8 cellular contexts compared by ENCODE assay signal in the genomic region with DNA sequence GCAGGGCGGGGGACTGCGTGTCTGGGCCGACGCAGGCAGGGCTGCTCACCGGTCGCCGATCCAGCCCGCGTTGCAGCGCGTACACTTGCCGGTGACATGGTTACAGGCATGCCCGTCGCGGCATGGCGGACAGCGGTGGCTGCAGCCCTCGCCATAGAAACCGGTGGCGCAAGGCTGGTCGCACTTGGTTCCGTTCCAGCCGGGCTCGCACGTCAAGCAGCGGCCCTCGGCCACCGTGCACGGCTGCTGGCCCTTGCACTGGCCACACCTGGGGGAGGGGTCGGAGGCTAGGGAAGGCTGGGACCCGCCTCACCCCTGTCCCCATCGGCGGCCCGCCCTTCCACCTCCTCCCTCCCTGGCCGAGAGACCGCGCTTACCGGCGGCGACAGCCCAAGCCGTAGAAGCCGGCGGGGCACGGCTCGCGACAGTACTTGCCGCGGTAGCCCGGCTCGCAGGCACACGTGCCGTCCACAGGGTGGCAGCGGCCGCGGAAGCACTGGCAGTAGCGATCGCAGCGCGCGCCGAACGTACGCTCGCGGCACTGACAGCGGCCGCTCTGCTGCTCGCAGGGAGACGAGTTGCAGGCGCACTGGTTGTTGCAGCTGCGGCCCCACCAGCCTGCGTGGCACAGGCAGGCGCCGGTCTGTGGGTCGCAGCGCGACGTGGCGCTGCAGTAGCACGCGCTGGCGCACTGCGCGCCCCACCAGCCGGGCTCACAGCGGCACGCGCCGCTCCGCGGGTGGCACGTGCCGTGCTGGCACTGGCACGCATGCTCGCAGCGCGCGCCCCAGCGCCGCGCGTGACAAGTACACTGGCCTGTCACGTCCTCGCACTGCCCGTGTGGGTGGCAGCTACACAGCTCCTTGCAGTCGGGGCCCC. TPM values are rescaled to one million over a fixed set of nuclear protein-coding genes. Genes with fewer than 3 reads are reported as not detected.
DNase-seq lines count a peak whose midpoint lies in the region; ATAC-seq and TF ChIP-seq lines count a peak whose summit lies in the region.

No MANE protein-coding gene starts in this region.

- in situ Hi-C loops in ACHN (cut with HindIII; ENCODE audit: low pct_ligation_motif_present, low pct_unique_long_range_greater_than_20kb, low sequenced_read_pairs): no loop called here

- H3K9me3 ChIP-seq in tibial nerve (no peaks in the 10 kb centered on the region), MG63 (no peaks in the 10 kb centered on the region)

- H3K4me1 Mint-ChIP-seq in activated CD4-positive, alpha-beta T cell treated with anti-CD3 and anti-CD28 coated beads, Interleukin-2, amount 10 ng/mL, durations not matched to agents 24 days and 14 days: peaks cover 9% of the 10 kb centered on the region
- H3K4me1 Mint-ChIP-seq in effector memory CD8-positive, alpha-beta T cell (ENCODE audit: low read depth in 2 of 2): peaks cover 5 to 14% of the 10 kb centered on the region in 2 donors
- H3K4me1 Mint-ChIP-seq in natural killer cell: peaks cover 5 to 41% of the 10 kb centered on the region in 2 donors

- H3K36me3 ChIP-seq in tibial nerve: peaks cover 0 to 37% (median 0%) of the 10 kb centered on the region in 3 donors
- peaks cover 40% of the 10 kb centered on the region for H3K36me3 ChIP-seq in MG63

- H3K27me3 ChIP-seq in tibial nerve (no peaks in the 10 kb centered on the region), MG63 (no peaks in the 10 kb centered on the region)

- 48 to 62% methylated on average over 23 to 60 of the region's 106 CpGs for WGBS in tibial nerve, 2 donors

- H3K36me3 Mint-ChIP-seq in activated CD4-positive, alpha-beta T cell treated with anti-CD3 and anti-CD28 coated beads, Interleukin-2, amount 10 ng/mL, durations not matched to agents 24 days and 14 days (ENCODE audit: low read depth): no peaks in the 10 kb centered on the region
- peaks cover 6% of the 10 kb centered on the region for H3K36me3 Mint-ChIP-seq in effector memory CD8-positive, alpha-beta T cell (ENCODE audit: insufficient read depth)
- no peaks in the 10 kb centered on the region for H3K36me3 Mint-ChIP-seq in natural killer cell

- peaks cover 0 to 73% (median 16%) of the 10 kb centered on the region in 4 donors for H3K4me1 ChIP-seq in tibial nerve

- peaks cover 73% of the 10 kb centered on the region for H3K27me3 Mint-ChIP-seq in activated CD4-positive, alpha-beta T cell treated with anti-CD3 and anti-CD28 coated beads, Interleukin-2, amount 10 ng/mL, durations not matched to agents 24 days and 14 days
- H3K27me3 Mint-ChIP-seq in effector memory CD8-positive, alpha-beta T cell: peaks cover 15 to 55% of the 10 kb centered on the region in 2 donors
- H3K27me3 Mint-ChIP-seq in natural killer cell (ENCODE audit: low read depth in 2 of 2): peaks cover 34 to 41% of the 10 kb centered on the region in 2 donors

- H3K4me3 ChIP-seq in tibial nerve (peak overlapping the region in 2 of 4 donors; percentile 26 to 31), MG63 (no peak overlapping the region)

- intact Hi-C loops in activated CD4-positive, alpha-beta T cell treated with anti-CD3 and anti-CD28 coated beads, Interleukin-2, amount 10 ng/mL, durations not matched to agents 24 days and 14 days (cut with micrococcal nuclease): loop anchor here (5.0 kb wide), 1 partner anchor 66 kb away; the partner anchor contains the start of gene KLHL22
- intact Hi-C loops in natural killer cell (cut with micrococcal nuclease): no loop called here

- H3K27ac Mint-ChIP-seq in activated CD4-positive, alpha-beta T cell treated with anti-CD3 and anti-CD28 coated beads, Interleukin-2, amount 10 ng/mL, durations not matched to agents 24 days and 14 days: no peak overlapping the region
- H3K27ac Mint-ChIP-seq in effector memory CD8-positive, alpha-beta T cell: peak overlapping the region in 1 of 2 donors; percentile 20
- H3K27ac Mint-ChIP-seq in natural killer cell: no peak overlapping the region

- no peak overlapping the region for H3K27ac ChIP-seq in tibial nerve

- no peak for TF ChIP-seq EP300 in tibial nerve (IDR thresholded peaks at IDR 0.05)

- peak; percentile 70 for ATAC-seq in effector memory CD8-positive, alpha-beta T cell (replicated peaks)
- ATAC-seq in natural killer cell (peak; percentile 60 to 65 (median 60)), HG03457 (IDR thresholded peaks at IDR 0.05; ENCODE audit: unreplicated experiment) (no peak)

- DNase-seq in ACHN: peak; percentile 57
- DNase-seq in HuH-7.5 (ENCODE audit: low spot score): peak; percentile 96
- DNase-seq in activated CD4-positive, alpha-beta T cell treated with anti-CD3 and anti-CD28 coated beads, Interleukin-2, amount 10 ng/mL, durations not matched to agents 24 days and 14 days: peak; percentile 85
- peak; percentile 53 to 63 (median 56) for DNase-seq in effector memory CD8-positive, alpha-beta T cell
- peak; percentile 47 for DNase-seq in natural killer cell
- no peak for DNase-seq in tibial nerve (ENCODE audit: low spot score in 2 of 2)
- DNase-seq in MG63: no peak

- TF ChIP-seq POLR2A in tibial nerve (IDR thresholded peaks at IDR 0.05): no peak

- no peaks in the 10 kb centered on the region for H3K9me3 Mint-ChIP-seq in activated CD4-positive, alpha-beta T cell treated with anti-CD3 and anti-CD28 coated beads, Interleukin-2, amount 10 ng/mL, durations not matched to agents 24 days and 14 days
- no peaks in the 10 kb centered on the region for H3K9me3 Mint-ChIP-seq in effector memory CD8-positive, alpha-beta T cell
- H3K9me3 Mint-ChIP-seq in natural killer cell: no peaks in the 10 kb centered on the region

- peak overlapping the region; percentile 70 for H3K4me3 Mint-ChIP-seq in activated CD4-positive, alpha-beta T cell treated with anti-CD3 and anti-CD28 coated beads, Interleukin-2, amount 10 ng/mL, durations not matched to agents 24 days and 14 days
- H3K4me3 Mint-ChIP-seq in effector memory CD8-positive, alpha-beta T cell: peak overlapping the region; percentile 86 to 90
- H3K4me3 Mint-ChIP-seq in natural killer cell: peak overlapping the region; percentile 90

- TF ChIP-seq CTCF in natural killer cell (IDR thresholded peaks at IDR 0.05) (no peak), tibial nerve (IDR thresholded peaks at IDR 0.05) (peak; percentile 8 to 36 (median 24))

RNA-seq across cellular contexts. Expression of gene SCARF2, which starts 6.7 kb away (rescaled TPM):
- total RNA-seq in activated CD4-positive, alpha-beta T cell treated with anti-CD3 and anti-CD28 coated beads, Interleukin-2, amount 10 ng/mL, durations not matched to agents 24 days and 14 days: 0.16 and 0.33 TPM in 2 replicates
- total RNA-seq in natural killer cell (1 to 10 TPM; 1.8 to 3.5 (median 2.9) TPM), tibial nerve (10 to 100 TPM; 28.4 to 72.0 (median 53.1) TPM)
- 22.3 and 32.1 TPM in 2 replicates for total RNA-seq in MG63 (2014; rRNA removed; shearing (Covaris generic); ENCODE audit: low replicate concordance)

RNA-seq across cellular contexts. Expression of gene ZNF74, which starts 36.9 kb away (rescaled TPM):
- 15.6 and 17.0 TPM in 2 replicates for total RNA-seq in activated CD4-positive, alpha-beta T cell treated with anti-CD3 and anti-CD28 coated beads, Interleukin-2, amount 10 ng/mL, durations not matched to agents 24 days and 14 days
- total RNA-seq in natural killer cell: 10 to 100 TPM in 2 of 3 donors, 1 to 10 TPM in 1; 7.7 to 18.2 (median 10.4) TPM
- 10 to 100 TPM in 2 of 4 donors, 1 to 10 TPM in 2; 8.7 to 13.5 (median 10.2) TPM for total RNA-seq in tibial nerve
- total RNA-seq in MG63 (2014; rRNA removed; shearing (Covaris generic); ENCODE audit: low replicate concordance): 4.3 and 7.0 TPM in 2 replicates

Comparison
In these comparisons a context has a peak if more than half of its experiments do, and no peak if none do; other contexts are left out.
1. DNase-seq: peak in ACHN (single experiment), HuH-7.5 (single experiment), activated CD4-positive, alpha-beta T cell treated with anti-CD3 and anti-CD28 coated beads, Interleukin-2, amount 10 ng/mL, durations not matched to agents 24 days and 14 days (single experiment), effector memory CD8-positive, alpha-beta T cell (3 of 3) and natural killer cell (single experiment); none in tibial nerve (0 of 2) and MG63 (single experiment).
2. Peak in every context shown above with its lines, with median percentiles within 50 percentile points of each other: H3K4me3 Mint-ChIP-seq.